ENCODE assay signal across 12 cellular contexts in genomic region chr4:109436504-109436903, GRCh38. TPM values are rescaled to one million over a fixed set of nuclear protein-coding genes. Genes with fewer than 3 reads are reported as not detected.
DNase-seq lines count a peak whose midpoint lies in the region; ATAC-seq, FAIRE-seq and TF ChIP-seq lines count a peak whose summit lies in the region.
"Had no signal": no experiment of that assay in that cellular context is flagged by ENCODE, and none has a peak within 500 bp of the region (broad histone marks: within the 10 kb centered on the region; RNA-seq: fewer than 3 reads in every experiment).

No MANE protein-coding gene starts in this region.

- POLR2A ChIA-PET in activated B cell treated with CpG ODN at 0.5 μM for 24 hours (lab: Charles Lee): no interaction called here
- POLR2A ChIA-PET in HepG2 (lab: Yijun Ruan, JAX): no interaction called here

- no peaks in the 10 kb centered on the region for H3K9me3 ChIP-seq in HepG2 (ENCODE audit: low read length)
- H3K9me3 ChIP-seq in subcutaneous abdominal adipose tissue (ENCODE audit: control insufficient read depth in 5 of 5, low read length in 5 of 5): no peaks in the 10 kb centered on the region
- no peaks in the 10 kb centered on the region for H3K9me3 ChIP-seq in MG63
- H3K9me3 ChIP-seq: vagina had no signal

- CTCF ChIA-PET in activated B cell treated with CpG ODN at 0.5 μM for 24 hours (lab: Charles Lee) (no interaction called here), HepG2 (lab: Yijun Ruan, JAX; ENCODE audit: low intra/inter-chr PET ratio, low total read pairs) (no interaction called here)

- no peak overlapping the region for H2AFZ ChIP-seq in HepG2 (ENCODE audit: low read length)

- H3K9ac ChIP-seq in HepG2 (ENCODE audit: insufficient read depth, low read depth, low read length) (no peak overlapping the region), subcutaneous abdominal adipose tissue (ENCODE audit: low read length in 5 of 5) (peak overlapping the region in 2 of 5 donors; percentile 8 to 43)

- H3K36me3 Mint-ChIP-seq in activated T-cell treated with anti-CD3 and anti-CD28 coated beads, Interleukin-2, amount 50 U/mL, for 4 hours (ENCODE audit: insufficient read depth): peaks cover 2% of the 10 kb centered on the region
- H3K36me3 Mint-ChIP-seq in activated B cell treated with CpG ODN at 0.5 μM for 24 hours (ENCODE audit: low read depth): peaks cover 2% of the 10 kb centered on the region
- H3K36me3 Mint-ChIP-seq: activated CD8-positive, alpha-beta memory T cell treated with anti-CD3 and anti-CD28 coated beads, Interleukin-2, amount 10 ng/mL, durations not matched to agents 7 days and 5 days had no signal

- no peak overlapping the region for H3K27ac ChIP-seq in HepG2 (ENCODE audit: extremely low read length, insufficient read depth, low read length)
- H3K27ac ChIP-seq in subcutaneous abdominal adipose tissue (ENCODE audit: low read depth, low read length): peak overlapping the region; percentile 35
- H3K27ac ChIP-seq: vagina had no signal

- H3K36me3 ChIP-seq in HepG2 (replicated peaks in 1 of 2; ENCODE audit: control insufficient read depth in 1 of 2, insufficient read depth in 2 of 2, low read length in 2 of 2) (no peaks in the 10 kb centered on the region), subcutaneous abdominal adipose tissue (ENCODE audit: control insufficient read depth in 5 of 5, insufficient read depth in 5 of 5, low read length in 5 of 5) (no peaks in the 10 kb centered on the region), MG63 (no peaks in the 10 kb centered on the region; the same call in 1 of the 2 replicates)
- H3K36me3 ChIP-seq: vagina had no signal

- no peak for ATAC-seq in activated T-cell treated with anti-CD3 and anti-CD28 coated beads, Interleukin-2, amount 50 U/mL, for 4 hours
- ATAC-seq in activated B cell treated with CpG ODN at 0.5 μM for 24 hours (ENCODE audit: low read depth): no peak
- no peak for ATAC-seq in HepG2
- ATAC-seq: activated CD8-positive, alpha-beta memory T cell treated with anti-CD3 and anti-CD28 coated beads, Interleukin-2, amount 10 ng/mL, durations not matched to agents 7 days and 5 days had no signal

- TF ChIP-seq CTCF in activated B cell treated with CpG ODN at 0.5 μM for 24 hours (IDR thresholded peaks at IDR 0.05) (no peak), HepG2 (CRISPR knock-in tag; IDR thresholded peaks at IDR 0.05) (no peak)

- H3K27ac Mint-ChIP-seq in activated B cell treated with CpG ODN at 0.5 μM for 24 hours: peak overlapping the region; percentile 25

- no peak for FAIRE-seq in HepG2 (lab: Jason Lieb, UNC)
- FAIRE-seq: D721Med had no signal

- H4K20me1 ChIP-seq in HepG2 (ENCODE audit: insufficient read depth, low read length): peaks cover 39% of the 10 kb centered on the region

- in situ Hi-C loops in HepG2 (cut with HindIII; ENCODE audit: extremely low pct_ligation_motif_present, low pct_unique_long_range_greater_than_20kb): loop anchor here (25.0 kb wide), 1 partner anchor 751 kb away; the partner anchor contains the start of gene ELOVL6
- in situ Hi-C loops in G401 (cut with HindIII; ENCODE audit: low sequenced_read_pairs): loop anchor here (5.0 to 25.0 kb wide), 3 partner anchors 46 to 376 kb away; partner anchors contain the start of genes CFI and GAR1

- H3K9me3 Mint-ChIP-seq in activated T-cell treated with anti-CD3 and anti-CD28 coated beads, Interleukin-2, amount 50 U/mL, for 4 hours: no peaks in the 10 kb centered on the region
- no peaks in the 10 kb centered on the region for H3K9me3 Mint-ChIP-seq in activated B cell treated with CpG ODN at 0.5 μM for 24 hours

- no peaks in the 10 kb centered on the region for H3K27me3 Mint-ChIP-seq in activated T-cell treated with anti-CD3 and anti-CD28 coated beads, Interleukin-2, amount 50 U/mL, for 4 hours (ENCODE audit: low read depth)
- no peaks in the 10 kb centered on the region for H3K27me3 Mint-ChIP-seq in activated B cell treated with CpG ODN at 0.5 μM for 24 hours
- H3K27me3 Mint-ChIP-seq: activated CD8-positive, alpha-beta memory T cell treated with anti-CD3 and anti-CD28 coated beads, Interleukin-2, amount 10 ng/mL, durations not matched to agents 7 days and 5 days had no signal

- no TSS peak for BruUV-seq in HepG2 (replicated peaks; lab: Mats Ljungman, UMichigan)

- 0 out of 2 replicates have a peak overlapping the region, but pooled peaks have one; percentile 72 for H3K4me2 ChIP-seq in HepG2 (ENCODE audit: low read depth, low read length)

- no peak for TF ChIP-seq RAD21 in HepG2 (CRISPR knock-in tag; IDR thresholded peaks at IDR 0.05)

- H3K4me3 Mint-ChIP-seq in activated T-cell treated with anti-CD3 and anti-CD28 coated beads, Interleukin-2, amount 50 U/mL, for 4 hours: peak overlapping the region; percentile 33
- H3K4me3 Mint-ChIP-seq in activated B cell treated with CpG ODN at 0.5 μM for 24 hours: no peak overlapping the region

- H3K27me3 ChIP-seq in HepG2 (ENCODE audit: control insufficient read depth in 1 of 2, insufficient read depth in 2 of 2, low read length in 2 of 2) (no peaks in the 10 kb centered on the region; a peak in 1 of 5 replicates), subcutaneous abdominal adipose tissue (ENCODE audit: control insufficient read depth in 5 of 5, insufficient read depth in 4 of 5, low read length in 5 of 5) (no peaks in the 10 kb centered on the region), MG63 (no peaks in the 10 kb centered on the region)
- H3K27me3 ChIP-seq: vagina had no signal

- 91% methylated on average over 2 of the region's 3 CpGs for WGBS in HepG2 (ENCODE audit: low lambda C conversion rate)

- H3K4me1 ChIP-seq in HepG2 (ENCODE audit: insufficient read depth, low read length) (peaks cover 60% of the 10 kb centered on the region), subcutaneous abdominal adipose tissue (ENCODE audit: control insufficient read depth in 5 of 5, insufficient read depth in 5 of 5, low read length in 5 of 5) (peaks cover 4 to 59% (median 56%) of the 10 kb centered on the region in 5 donors)

- H3K4me3 ChIP-seq in HepG2 (replicated peaks in 1 of 3; ENCODE audit: insufficient read depth in 1 of 3, low read depth in 2 of 3, low read length in 3 of 3) (no peak overlapping the region), subcutaneous abdominal adipose tissue (ENCODE audit: low read depth in 1 of 5, low read length in 5 of 5) (no peak overlapping the region), MG63 (no peak overlapping the region)
- H3K4me3 ChIP-seq: vagina had no signal

- intact Hi-C loops in activated B cell treated with CpG ODN at 0.5 μM for 24 hours (cut with micrococcal nuclease) (no loop called here), HepG2 (cut with micrococcal nuclease; ENCODE audit: unreplicated experiment) (loop anchor here (10.0 kb wide), 2 partner anchors 288 to 1078 kb away; no protein-coding TSS in a partner anchor)

- H3K79me2 ChIP-seq in HepG2 (ENCODE audit: insufficient read depth, low read length): peaks cover 78% of the 10 kb centered on the region

- TF ChIP-seq POLR2A in HepG2 (IDR thresholded peaks at IDR 0.05; ENCODE audit: insufficient read depth in 1 of 2, low read depth in 2 of 2, low read length in 2 of 2): no peak

- TF ChIP-seq EP300 in HepG2 (IDR thresholded peaks at IDR 0.05; ENCODE audit: low read depth in 2 of 2, low read length in 2 of 2) (no peak), HepG2 (CRISPR knock-in tag; IDR thresholded peaks at IDR 0.05; ENCODE audit: borderline replicate concordance) (no peak)

- H3K4me1 Mint-ChIP-seq in activated T-cell treated with anti-CD3 and anti-CD28 coated beads, Interleukin-2, amount 50 U/mL, for 4 hours (ENCODE audit: low read depth): peaks cover 71% of the 10 kb centered on the region
- H3K4me1 Mint-ChIP-seq in activated B cell treated with CpG ODN at 0.5 μM for 24 hours: peaks cover 69% of the 10 kb centered on the region

- DNase-seq in activated T-cell treated with anti-CD3 and anti-CD28 coated beads, Interleukin-2, amount 50 U/mL, for 4 hours: no peak
- DNase-seq in activated T-cell treated with anti-CD3 and anti-CD28 coated beads, Interleukin-2, amount 50 U/mL, for 48 hours: no peak
- DNase-seq in activated B cell treated with CpG ODN at 0.5 μM for 24 hours: no peak
- no peak for DNase-seq in HepG2 (ENCODE audit: low spot score)
- DNase-seq in MG63: no peak
- no peak for DNase-seq in stimulated activated naive CD4-positive, alpha-beta T cell treated with Interleukin-2 at 50 U/mL for 16 hours (lab: John Stamatoyannopoulos, UW)
- DNase-seq in G401 (ENCODE audit: low spot score): no peak
- DNase-seq: activated CD8-positive, alpha-beta memory T cell treated with anti-CD3 and anti-CD28 coated beads, Interleukin-2, amount 10 ng/mL, durations not matched to agents 7 days and 5 days; stimulated activated CD4-positive, alpha-beta T cell treated with anti-CD3 and anti-CD28 coated beads, Interleukin-1b, Interleukin-23, amount 100 ng/mL, for 48 hours had no signal

RNA-seq across cellular contexts. Expression of gene SEC24B, which starts 2.9 kb away (rescaled TPM):
- total RNA-seq in activated T-cell treated with anti-CD3 and anti-CD28 coated beads, Interleukin-2, amount 50 U/mL, for 4 hours: 10 to 100 TPM; 26.3 to 28.7 (median 26.5) TPM
- total RNA-seq in activated B cell treated with CpG ODN at 0.5 μM for 24 hours (32.0 and 36.1 TPM in 2 replicates), HepG2 (2016; rRNA removed; fragmentation: Illumina TruSeq; extraction: Trizol) (14.6 and 22.9 TPM in 2 replicates)
- total RNA-seq in HepG2 (2016; cell fraction: cytosol; rRNA removed; fragmentation: Illumina TruSeq; extraction: Trizol; ENCODE audit: low read depth): 9.1 and 10.1 TPM in 2 replicates
- 13.8 and 22.8 TPM in 2 replicates for total RNA-seq in HepG2 (2016; cell fraction: insoluble cytoplasmic fraction; rRNA removed; fragmentation: Illumina TruSeq; extraction: Trizol)
- 12.7 and 14.4 TPM in 2 replicates for total RNA-seq in HepG2 (2016; cell fraction: membrane; rRNA removed; fragmentation: Illumina TruSeq; extraction: Trizol)
- 15.7 and 16.5 TPM in 2 replicates for total RNA-seq in HepG2 (2016; cell fraction: nucleus; rRNA removed; fragmentation: Illumina TruSeq; extraction: Trizol)
- 27.3 and 39.0 TPM in 2 replicates for polyA plus RNA-seq in HepG2 (2011; rRNA removed)
- polyA plus RNA-seq in HepG2 (2011; cell fraction: cytosol; rRNA removed): 26.2 and 30.5 TPM in 2 replicates
- polyA plus RNA-seq in HepG2 (2011; cell fraction: nucleus; rRNA removed): 25.8 and 26.5 TPM in 2 replicates
- polyA plus RNA-seq in HepG2 (2012): 15.7 and 16.1 TPM in 2 replicates
- 0.83 and 0.85 TPM in 2 replicates for polyA plus RNA-seq in HepG2 (2016; cell fraction: cytosol; fragmentation: Illumina TruSeq; extraction: Trizol; ENCODE audit: low read depth)
- 21.3 and 22.5 TPM in 2 replicates for polyA plus RNA-seq in HepG2 (2016; cell fraction: insoluble cytoplasmic fraction; fragmentation: Illumina TruSeq; extraction: Trizol; ENCODE audit: low read depth)
- 2.5 and 3.3 TPM in 2 replicates for polyA plus RNA-seq in HepG2 (2016; cell fraction: membrane; fragmentation: Illumina TruSeq; extraction: Trizol; ENCODE audit: low read depth)
- 17.4 and 18.8 TPM in 2 replicates for polyA plus RNA-seq in HepG2 (2016; cell fraction: nucleus; fragmentation: Illumina TruSeq; extraction: Trizol; ENCODE audit: insufficient read depth, low read depth)
- 68.8 and 119 TPM in 2 replicates for polyA minus RNA-seq in HepG2 (2011; rRNA and poly(A)+ RNA removed; ENCODE audit: low replicate concordance)
- polyA minus RNA-seq in HepG2 (2011; cell fraction: cytosol; rRNA and poly(A)+ RNA removed): 35.5 TPM in 2 replicates
- 57.9 and 71.6 TPM in 2 replicates for polyA minus RNA-seq in HepG2 (2011; cell fraction: nucleus; rRNA and poly(A)+ RNA removed)
- 7.6 and 8.1 TPM in 2 replicates for total RNA-seq in MG63 (2014; rRNA removed; shearing (Covaris generic); ENCODE audit: low replicate concordance)
- 4.8 and 6.4 TPM in 2 replicates for total RNA-seq in G401 (2014; rRNA removed; shearing (Covaris generic))
